Comparison of ENCODE assay signal across 18 cellular contexts in genomic region chr9:81380960-81381359, GRCh38.
"Had no signal": no experiment of that assay in that cellular context is flagged by ENCODE, and none has a peak within 500 bp of the region (broad histone marks: within the 10 kb centered on the region; RNA-seq: fewer than 3 reads in every experiment).

No MANE protein-coding gene starts in this region.

- DNase-seq: activated CD4-positive, alpha-beta T cell treated with anti-CD3 and anti-CD28 coated beads, Interleukin-2, amount 10 ng/mL, durations not matched to agents 7 days and 5 days; activated CD8-positive, alpha-beta memory T cell treated with anti-CD3 and anti-CD28 coated beads, Interleukin-2, amount 50 U/mL, for 4 hours; activated effector memory CD4-positive, alpha-beta T cell treated with anti-CD3 and anti-CD28 coated beads, Interleukin-2, amount 50 U/mL, for 16 hours; activated T-cell treated with anti-CD3 and anti-CD28 coated beads, Interleukin-2, amount 50 U/mL, for 4 hours; foreskin keratinocyte; hippocampal formation; midbrain; occipital lobe; stimulated activated CD4-positive, alpha-beta T cell treated with anti-CD3 and anti-CD28 coated beads, Interleukin-12 subunit alpha, Interleukin-12 subunit beta, amount 100 ng/mL, for 4 hours; stimulated activated CD4-positive, alpha-beta T cell treated with anti-CD3 and anti-CD28 coated beads, Interleukin-1b, Interleukin-23, amount 100 ng/mL, for 48 hours; stimulated activated CD8-positive, alpha-beta memory T cell treated with anti-CD3 and anti-CD28 coated beads, Interleukin-4, amount 100 ng/mL, for 48 hours; T1000 had no signal

- H3K9me3 Mint-ChIP-seq: activated CD4-positive, alpha-beta T cell treated with anti-CD3 and anti-CD28 coated beads, Interleukin-2, amount 10 ng/mL, durations not matched to agents 7 days and 5 days; activated naive CD4-positive, alpha-beta T cell treated with anti-CD3 and anti-CD28 coated beads, Interleukin-2, amount 50 U/mL, for 24 hours had no signal

- H3K9me3 ChIP-seq: ascending aorta had no signal

- ATAC-seq: activated CD4-positive, CD25-positive, alpha-beta regulatory T cell treated with anti-CD3 and anti-CD28 coated beads, Interleukin-2, amount 50 U/mL, for 24 hours; activated T-cell treated with anti-CD3 and anti-CD28 coated beads, Interleukin-2, amount 50 U/mL, for 4 hours; foreskin keratinocyte; left lobe of liver had no signal

- H3K27ac Mint-ChIP-seq: activated CD4-positive, alpha-beta T cell treated with anti-CD3 and anti-CD28 coated beads, Interleukin-2, amount 10 ng/mL, durations not matched to agents 7 days and 5 days; activated naive CD4-positive, alpha-beta T cell treated with anti-CD3 and anti-CD28 coated beads, Interleukin-2, amount 50 U/mL, for 24 hours had no signal

- H3K4me1 Mint-ChIP-seq: activated CD4-positive, alpha-beta T cell treated with anti-CD3 and anti-CD28 coated beads, Interleukin-2, amount 10 ng/mL, durations not matched to agents 7 days and 5 days; activated naive CD4-positive, alpha-beta T cell treated with anti-CD3 and anti-CD28 coated beads, Interleukin-2, amount 50 U/mL, for 24 hours had no signal

- H3K27me3 Mint-ChIP-seq: activated CD4-positive, alpha-beta T cell treated with anti-CD3 and anti-CD28 coated beads, Interleukin-2, amount 10 ng/mL, durations not matched to agents 7 days and 5 days; activated naive CD4-positive, alpha-beta T cell treated with anti-CD3 and anti-CD28 coated beads, Interleukin-2, amount 50 U/mL, for 24 hours had no signal

- H3K27me3 ChIP-seq: ascending aorta, foreskin keratinocyte had no signal

- H3K27ac ChIP-seq: ascending aorta, coronary artery, foreskin keratinocyte had no signal

- H3K36me3 ChIP-seq: ascending aorta had no signal

- H3K36me3 Mint-ChIP-seq: activated naive CD4-positive, alpha-beta T cell treated with anti-CD3 and anti-CD28 coated beads, Interleukin-2, amount 50 U/mL, for 24 hours had no signal

- H3K4me3 ChIP-seq: ascending aorta, coronary artery, lung had no signal

- H3K4me3 Mint-ChIP-seq: activated CD4-positive, alpha-beta T cell treated with anti-CD3 and anti-CD28 coated beads, Interleukin-2, amount 10 ng/mL, durations not matched to agents 7 days and 5 days; activated naive CD4-positive, alpha-beta T cell treated with anti-CD3 and anti-CD28 coated beads, Interleukin-2, amount 50 U/mL, for 24 hours; activated T-cell treated with anti-CD3 and anti-CD28 coated beads, Interleukin-2, amount 50 U/mL, for 4 hours had no signal
